ENCODE assay signal across 16 cellular contexts in the genomic region with DNA sequence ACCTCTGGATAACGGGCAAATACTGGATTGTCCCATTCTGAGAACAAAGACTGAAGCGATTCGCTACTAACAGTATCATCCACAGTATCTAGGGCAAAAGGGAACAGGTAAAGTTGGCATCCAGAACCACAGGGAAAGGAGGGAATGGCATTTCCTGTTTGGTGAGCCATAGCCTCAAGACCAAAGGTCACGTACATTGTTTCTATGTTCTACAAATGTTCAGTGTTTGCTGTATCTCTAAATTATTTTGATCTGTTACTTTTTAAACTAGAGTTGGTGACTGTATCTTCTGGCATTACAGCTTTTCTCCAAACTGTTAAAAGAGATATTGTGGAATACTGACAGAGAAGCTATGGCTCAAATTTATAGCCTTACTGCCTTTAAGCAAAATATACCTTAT. TPM values are rescaled to one million over a fixed set of nuclear protein-coding genes. Genes with fewer than 3 reads are reported as not detected.
DNase-seq lines count a peak whose midpoint lies in the region; ATAC-seq and TF ChIP-seq lines count a peak whose summit lies in the region.
"Had no signal": no experiment of that assay in that cellular context is flagged by ENCODE, and none has a peak within 500 bp of the region (broad histone marks: within the 10 kb centered on the region; RNA-seq: fewer than 3 reads in every experiment).

No MANE protein-coding gene starts in this region.

- H3K4me3 Mint-ChIP-seq in GM23338, result no peak overlapping the region
- H3K4me3 Mint-ChIP-seq: activated CD4-positive, alpha-beta T cell treated with anti-CD3 and anti-CD28 coated beads, Interleukin-2, amount 10 ng/mL, durations not matched to agents 7 days and 5 days; activated T-helper 17 cell treated with anti-CD3 and anti-CD28 coated beads, Interleukin-2, amount 50 U/mL, for 72 hours; B cell had no signal

- H3K4me1 ChIP-seq in HCT116 (ENCODE audit: control insufficient read depth in 1 of 2, insufficient read depth in 2 of 2, low read length in 2 of 2) (peaks cover 7 to 16% of the 10 kb centered on the region in 2 experiments; a peak in 3 of 4 replicates), adipocyte (ENCODE audit: control insufficient read depth, insufficient read depth, low read length) (peaks cover 22% of the 10 kb centered on the region), right lobe of liver (peaks cover 0 to 19% (median 6%) of the 10 kb centered on the region in 4 donors), GM23338 (ENCODE audit: insufficient read depth) (no peaks in the 10 kb centered on the region), smooth muscle cell (ENCODE audit: low read depth) (no peaks in the 10 kb centered on the region)

- ATAC-seq in HCT116 (peak; percentile 53), right lobe of liver (peak; percentile 91 to 97 (median 96)), GM23338 (no peak)
- ATAC-seq: activated T-helper 17 cell treated with anti-CD3 and anti-CD28 coated beads, Interleukin-2, amount 50 U/mL, for 72 hours; gastroesophageal sphincter had no signal

- no TSS peak for BruUV-seq in HCT116 (replicated peaks; lab: Mats Ljungman, UMichigan)

- DNase-seq in HCT116 (ENCODE audit: low read depth, low spot score) (no peak), adipocyte (ENCODE audit: low read depth) (peak; percentile 25), right lobe of liver (no peak), GM23338 (ENCODE audit: low spot score) (no peak), MG63 (no peak), smooth muscle cell (lab: John Stamatoyannopoulos, UW; ENCODE audit: unreplicated experiment) (no peak)
- DNase-seq: activated CD4-positive, alpha-beta T cell treated with anti-CD3 and anti-CD28 coated beads, Interleukin-2, amount 10 ng/mL, durations not matched to agents 7 days and 5 days; DND-41; effector CD4-positive, alpha-beta T cell; MM.1S; NCI-H2107; NK-92 treated with Interleukin-12 subunit alpha and Interleukin-12 subunit beta, amount 100 ng/mL, for 24 hours; sigmoid colon had no signal

- RAD21 ChIA-PET in HCT116 (lab: Charles Lee; ENCODE audit: low non-redundant PET in 1 of 2, low total read pairs in 2 of 2, uncharacterized antibody in 2 of 2, unreplicated experiment in 2 of 2), result no interaction called here

- H3K9ac ChIP-seq in HCT116 (ENCODE audit: low read length), result no peak overlapping the region
- H3K9ac ChIP-seq in adipocyte (ENCODE audit: low read length), result no peak overlapping the region
- H3K9ac ChIP-seq in smooth muscle cell (ENCODE audit: low read depth), result no peak overlapping the region

- intact Hi-C loops in HCT116 (cut with micrococcal nuclease) (no loop called here), right lobe of liver (cut with DNase I) (no loop called here)

- H3F3A ChIP-seq in GM23338 (replicated peaks; ENCODE audit: low read depth) (no peaks in the 10 kb centered on the region), smooth muscle cell (ENCODE audit: low read depth) (no peaks in the 10 kb centered on the region)

- TF ChIP-seq POLR2A in HCT116 (IDR thresholded peaks at IDR 0.05; ENCODE audit: borderline replicate concordance, extremely low read depth, insufficient read depth, insufficient read length), result no peak
- TF ChIP-seq POLR2A in right lobe of liver (IDR thresholded peaks at IDR 0.05), result no peak

- no peak overlapping the region for H3K4me3 ChIP-seq in HCT116 (replicated peaks in 1 of 2; ENCODE audit: low read depth in 1 of 2, low read length in 2 of 2)
- no peak overlapping the region for H3K4me3 ChIP-seq in adipocyte (ENCODE audit: low read length)
- peak overlapping the region in 1 of 3 donors; percentile 8 for H3K4me3 ChIP-seq in right lobe of liver
- H3K4me3 ChIP-seq in GM23338, result no peak overlapping the region
- H3K4me3 ChIP-seq in MG63, result no peak overlapping the region
- no peak overlapping the region for H3K4me3 ChIP-seq in smooth muscle cell
- H3K4me3 ChIP-seq: gastroesophageal sphincter, sigmoid colon had no signal

- H3K27ac ChIP-seq in HCT116 (ENCODE audit: low read depth, low read length) (no peak overlapping the region), right lobe of liver (peak overlapping the region; percentile 60 to 82 (median 68)), GM23338 (ENCODE audit: low read depth) (no peak overlapping the region), smooth muscle cell (ENCODE audit: low read depth) (no peak overlapping the region)
- H3K27ac ChIP-seq: gastroesophageal sphincter, sigmoid colon had no signal

- peak overlapping the region; percentile 55 for H3K4me2 ChIP-seq in HCT116 (ENCODE audit: low read length)
- H3K4me2 ChIP-seq in GM23338, result no peak overlapping the region
- H3K4me2 ChIP-seq in smooth muscle cell, result no peak overlapping the region

- no peak for TF ChIP-seq RAD21 in HCT116 (IDR thresholded peaks at IDR 0.05; ENCODE audit: low read depth)

- 39% methylated on average over 4 of the region's 4 CpGs for WGBS in right lobe of liver (ENCODE audit: insufficient coverage, low coverage, low lambda C conversion rate, missing lambda C conversion rate)
- WGBS in smooth muscle cell (ENCODE audit: low lambda C conversion rate), result 94% methylated on average over 4 of the region's 4 CpGs

- H3K27ac Mint-ChIP-seq in GM23338, result no peak overlapping the region
- H3K27ac Mint-ChIP-seq: activated CD4-positive, alpha-beta T cell treated with anti-CD3 and anti-CD28 coated beads, Interleukin-2, amount 10 ng/mL, durations not matched to agents 7 days and 5 days; activated T-helper 17 cell treated with anti-CD3 and anti-CD28 coated beads, Interleukin-2, amount 50 U/mL, for 72 hours had no signal

- H3K9me2 ChIP-seq in HCT116 (ENCODE audit: insufficient read depth), result no peaks in the 10 kb centered on the region
- no peaks in the 10 kb centered on the region for H3K9me2 ChIP-seq in GM23338 (ENCODE audit: insufficient read depth)

- POLR2A ChIA-PET in HCT116 (lab: Charles Lee), result no interaction called here

- H2AFZ ChIP-seq in HCT116 (ENCODE audit: low read depth, low read length, poor library complexity, severe bottlenecking), result no peak overlapping the region
- no peak overlapping the region for H2AFZ ChIP-seq in GM23338
- H2AFZ ChIP-seq in smooth muscle cell (ENCODE audit: low read depth), result no peak overlapping the region

- CTCF ChIA-PET in HCT116 (lab: Charles Lee), result no interaction called here

- H3K4me1 Mint-ChIP-seq in GM23338, result no peaks in the 10 kb centered on the region

- H3K36me3 Mint-ChIP-seq in GM23338 (ENCODE audit: low read depth), result peaks cover 8% of the 10 kb centered on the region; the same call in 2 of the 3 replicates

- H3K9me3 ChIP-seq in HCT116 (ENCODE audit: control insufficient read depth in 1 of 2, insufficient read depth in 1 of 2, low read depth in 1 of 2, low read length in 2 of 2), result no peaks in the 10 kb centered on the region
- no peaks in the 10 kb centered on the region for H3K9me3 ChIP-seq in adipocyte (ENCODE audit: control insufficient read depth, low read length)
- no peaks in the 10 kb centered on the region for H3K9me3 ChIP-seq in right lobe of liver
- H3K9me3 ChIP-seq in MG63, result no peaks in the 10 kb centered on the region
- no peaks in the 10 kb centered on the region for H3K9me3 ChIP-seq in smooth muscle cell (replicated peaks; ENCODE audit: low read depth)
- H3K9me3 ChIP-seq: gastroesophageal sphincter, sigmoid colon had no signal

- H4K20me1 ChIP-seq in HCT116 (ENCODE audit: insufficient read depth), result no peaks in the 10 kb centered on the region
- H4K20me1 ChIP-seq in GM23338 (replicated peaks; ENCODE audit: insufficient read depth), result 0 out of 2 replicates have a peak, but pooled peaks cover 6% of the 10 kb centered on the region
- no peaks in the 10 kb centered on the region for H4K20me1 ChIP-seq in smooth muscle cell (ENCODE audit: low read depth)

- H3K79me2 ChIP-seq in HCT116 (ENCODE audit: insufficient read depth, low read length) (0 out of 2 replicates have a peak, but pooled peaks cover 3% of the 10 kb centered on the region), GM23338 (replicated peaks; ENCODE audit: insufficient read depth) (0 out of 2 replicates have a peak, but pooled peaks cover 6% of the 10 kb centered on the region), smooth muscle cell (ENCODE audit: low read depth) (peaks cover 16% of the 10 kb centered on the region)

- H3K27me3 ChIP-seq in HCT116 (ENCODE audit: insufficient read depth, low read length) (no peaks in the 10 kb centered on the region), adipocyte (replicated peaks; ENCODE audit: control insufficient read depth, insufficient read depth, low read length) (no peaks in the 10 kb centered on the region), right lobe of liver (no peaks in the 10 kb centered on the region), GM23338 (ENCODE audit: insufficient read depth) (no peaks in the 10 kb centered on the region), MG63 (no peaks in the 10 kb centered on the region), smooth muscle cell (ENCODE audit: low read depth) (no peaks in the 10 kb centered on the region)
- H3K27me3 ChIP-seq: gastroesophageal sphincter, sigmoid colon had no signal

- H3K36me3 ChIP-seq in HCT116 (ENCODE audit: control insufficient read depth in 1 of 2, insufficient read depth in 2 of 2, low read length in 2 of 2) (0 out of 4 replicates have a peak, but pooled peaks cover 0 to 3% of the 10 kb centered on the region in 2 experiments), adipocyte (ENCODE audit: control insufficient read depth, insufficient read depth, low read length, severe bottlenecking) (peaks cover 13% of the 10 kb centered on the region), right lobe of liver (peaks cover 0 to 6% (median under 1%) of the 10 kb centered on the region in 4 donors), GM23338 (ENCODE audit: insufficient read depth) (no peaks in the 10 kb centered on the region; the same call in 1 of the 2 replicates), MG63 (peaks cover 20% of the 10 kb centered on the region), smooth muscle cell (ENCODE audit: low read depth) (no peaks in the 10 kb centered on the region)

- TF ChIP-seq CTCF in HCT116 (IDR thresholded peaks at IDR 0.05 in 2 of 3, conservative IDR thresholded peaks at IDR 0.05 in 1 of 3; ENCODE audit: borderline replicate concordance in 1 of 3, insufficient read depth in 1 of 3, low read depth in 2 of 3, low read length in 2 of 3), result no peak
- TF ChIP-seq CTCF in right lobe of liver (IDR thresholded peaks at IDR 0.05), result no peak
- TF ChIP-seq CTCF in GM23338 (conservative IDR thresholded peaks at IDR 0.05; ENCODE audit: low read depth in 2 of 2), result no peak
- TF ChIP-seq CTCF in smooth muscle cell (IDR thresholded peaks at IDR 0.05; ENCODE audit: borderline replicate concordance, insufficient read depth, poor library complexity, severe bottlenecking), result no peak

- no peaks in the 10 kb centered on the region for H3K9me3 Mint-ChIP-seq in GM23338
- H3K9me3 Mint-ChIP-seq: activated CD4-positive, alpha-beta T cell treated with anti-CD3 and anti-CD28 coated beads, Interleukin-2, amount 10 ng/mL, durations not matched to agents 7 days and 5 days; activated T-helper 17 cell treated with anti-CD3 and anti-CD28 coated beads, Interleukin-2, amount 50 U/mL, for 72 hours had no signal

- no peaks in the 10 kb centered on the region for H3K27me3 Mint-ChIP-seq in GM23338 (ENCODE audit: insufficient read depth, low read depth, poor library complexity)
- H3K27me3 Mint-ChIP-seq: activated CD4-positive, alpha-beta T cell treated with anti-CD3 and anti-CD28 coated beads, Interleukin-2, amount 10 ng/mL, durations not matched to agents 7 days and 5 days; activated T-helper 17 cell treated with anti-CD3 and anti-CD28 coated beads, Interleukin-2, amount 50 U/mL, for 72 hours; B cell had no signal

RNA-seq across cellular contexts. Expression of gene MLH3, which starts 9.7 kb away (rescaled TPM):
- 14.7 TPM for total RNA-seq in HCT116 (2021; ENCODE audit: unreplicated experiment)
- 7.2 and 10.9 TPM in 2 replicates for polyA plus RNA-seq in HCT116 (2012)
- total RNA-seq in right lobe of liver, result 10 to 100 TPM in 5 of 6 experiments, 1 to 10 TPM in 1; 9.6 to 20.2 (median 13.2) TPM
- 14.7 and 14.8 TPM in 2 replicates for total RNA-seq in GM23338 (2014; rRNA removed; shearing (Covaris generic))
- polyA plus RNA-seq in GM23338 (2016; fragmentation: Nextera tagmentation; extraction: Ambion mirVana), result 8.6 and 10.7 TPM in 2 replicates
- 9.0 and 9.1 TPM in 2 replicates for total RNA-seq in MG63 (2014; rRNA removed; shearing (Covaris generic); ENCODE audit: low replicate concordance)
- 18.9 and 23.5 TPM in 2 replicates for total RNA-seq in smooth muscle cell
- 9.6 and 11.5 TPM in 2 replicates for polyA plus RNA-seq in smooth muscle cell

RNA-seq across cellular contexts. Expression of gene ACYP1, which starts 22.2 kb away (rescaled TPM):
- total RNA-seq in HCT116 (2021; ENCODE audit: unreplicated experiment), result 30.7 TPM
- 40.9 and 50.7 TPM in 2 replicates for polyA plus RNA-seq in HCT116 (2012)
- total RNA-seq in right lobe of liver, result 1 to 10 TPM; 1.7 to 6.6 (median 3.6) TPM
- 18.4 and 23.0 TPM in 2 replicates for total RNA-seq in GM23338 (2014; rRNA removed; shearing (Covaris generic))
- polyA plus RNA-seq in GM23338 (2016; fragmentation: Nextera tagmentation; extraction: Ambion mirVana), result 91.5 and 104 TPM in 2 replicates
- total RNA-seq in MG63 (2014; rRNA removed; shearing (Covaris generic); ENCODE audit: low replicate concordance), result 10.8 and 53.9 TPM in 2 replicates
- total RNA-seq in smooth muscle cell, result 6.9 and 12.2 TPM in 2 replicates
- polyA plus RNA-seq in smooth muscle cell, result 14.9 and 17.3 TPM in 2 replicates

RNA-seq across cellular contexts. Expression of gene ZC2HC1C, which starts 27.8 kb away (rescaled TPM):
- 0.98 TPM for total RNA-seq in HCT116 (2021; ENCODE audit: unreplicated experiment)
- polyA plus RNA-seq in HCT116 (2012), result 0.36 and 0.77 TPM in 2 replicates
- total RNA-seq in right lobe of liver, result 1 to 10 TPM; 2.1 to 9.6 (median 3.1) TPM
- 0.90 and 3.7 TPM in 2 replicates for total RNA-seq in GM23338 (2014; rRNA removed; shearing (Covaris generic))
- polyA plus RNA-seq in GM23338 (2016; fragmentation: Nextera tagmentation; extraction: Ambion mirVana), result 2.8 and 3.7 TPM in 2 replicates
- total RNA-seq in MG63 (2014; rRNA removed; shearing (Covaris generic); ENCODE audit: low replicate concordance), result 0.99 TPM in 1 of 2 replicates, not detected in the other
- 0.18 and 0.31 TPM in 2 replicates for total RNA-seq in smooth muscle cell
- polyA plus RNA-seq in smooth muscle cell, result 0.53 and 2.6 TPM in 2 replicates

RNA-seq across cellular contexts. Expression of gene EIF2B2, which starts 38.9 kb away (rescaled TPM):
- total RNA-seq in HCT116 (2021; ENCODE audit: unreplicated experiment), result 54.8 TPM
- polyA plus RNA-seq in HCT116 (2012), result 63.1 and 66.7 TPM in 2 replicates
- total RNA-seq in right lobe of liver, result 10 to 100 TPM; 16.1 to 37.5 (median 20.1) TPM
- total RNA-seq in GM23338 (2014; rRNA removed; shearing (Covaris generic)), result 39.2 and 41.4 TPM in 2 replicates
- polyA plus RNA-seq in GM23338 (2016; fragmentation: Nextera tagmentation; extraction: Ambion mirVana), result 36.4 and 40.5 TPM in 2 replicates
- 48.2 and 87.3 TPM in 2 replicates for total RNA-seq in MG63 (2014; rRNA removed; shearing (Covaris generic); ENCODE audit: low replicate concordance)
- 38.0 and 47.4 TPM in 2 replicates for total RNA-seq in smooth muscle cell
- 64.3 and 71.2 TPM in 2 replicates for polyA plus RNA-seq in smooth muscle cell

Comparison
In these comparisons a context has a peak if more than half of its experiments do, and no peak if none do; other contexts are left out.
1. H3K27ac ChIP-seq: peak in right lobe of liver (3 of 3); none in HCT116 (single experiment), GM23338 (single experiment) and smooth muscle cell (single experiment).